8 cellular contexts compared by ENCODE assay signal in genomic region chr21:44931137-44931500, GRCh38. TPM values are rescaled to one million over a fixed set of nuclear protein-coding genes. Genes with fewer than 3 reads are reported as not detected.
DNase-seq lines count a peak whose midpoint lies in the region; ATAC-seq, FAIRE-seq and TF ChIP-seq lines count a peak whose summit lies in the region.

No MANE protein-coding gene starts in this region.

- H3K27ac ChIP-seq in WERI-Rb-1 (no peak overlapping the region), iPS-18a (ENCODE audit: low read length) (no peak overlapping the region)

- H3K9ac ChIP-seq in iPS-18a (ENCODE audit: low read length) = no peak overlapping the region

- peak overlapping the region; percentile 50 for H3K4me3 ChIP-seq in WERI-Rb-1 (ENCODE audit: low read depth, low read length)
- H3K4me3 ChIP-seq in iPS-18a (ENCODE audit: low read length) = peak overlapping the region; percentile 30

- H3K36me3 ChIP-seq in WERI-Rb-1 = no peaks in the 10 kb centered on the region
- no peaks in the 10 kb centered on the region for H3K36me3 ChIP-seq in iPS-18a (ENCODE audit: control insufficient read depth, low read depth, low read length)

- H3K27me3 ChIP-seq in WERI-Rb-1 (ENCODE audit: insufficient read depth, low read depth, severe bottlenecking) (peaks cover 46% of the 10 kb centered on the region), iPS-18a (ENCODE audit: control insufficient read depth, insufficient read depth, low read length) (peaks cover 88% of the 10 kb centered on the region)

- no peak for ATAC-seq in GM21528 (IDR thresholded peaks at IDR 0.05; ENCODE audit: low FRiP score, unreplicated experiment)

- H3K4me1 ChIP-seq in iPS-18a (ENCODE audit: control insufficient read depth, low read depth, low read length) = peaks cover 15% of the 10 kb centered on the region

- H3K9me3 ChIP-seq in WERI-Rb-1 (ENCODE audit: severe bottlenecking) = peaks cover 5% of the 10 kb centered on the region
- no peaks in the 10 kb centered on the region for H3K9me3 ChIP-seq in iPS-18a (ENCODE audit: control insufficient read depth, low read depth, low read length)

- TF ChIP-seq CTCF in WERI-Rb-1 (IDR thresholded peaks at IDR 0.05; ENCODE audit: low read depth, low read length) = no peak

- DNase-seq in AG08395 (ENCODE audit: low spot score) = peak; percentile 55
- no peak for DNase-seq in GM19239 (ENCODE audit: insufficient read length, low spot score)
- no peak for DNase-seq in WERI-Rb-1
- DNase-seq in H4 (ENCODE audit: low spot score) = no peak
- no peak for DNase-seq in inferior parietal cortex (ENCODE audit: extremely low spot score)
- no peak for DNase-seq in stimulated activated CD4-positive, alpha-beta T cell treated with anti-CD3 and anti-CD28 coated beads, Interleukin-1b, Interleukin-23, amount 100 ng/mL, for 48 hours

- peak; percentile 97 for FAIRE-seq in GM19239 (lab: Jason Lieb, UNC)

RNA-seq across cellular contexts. Expression of gene SLX9, which starts 8.7 kb away (rescaled TPM):
- 14.9 and 21.7 TPM in 2 replicates for total RNA-seq in H4 (2014; rRNA removed; shearing (Covaris generic))

RNA-seq across cellular contexts. Expression of gene ITGB2, which starts 10.4 kb away (rescaled TPM):
- 0.91 and 1.9 TPM in 2 replicates for total RNA-seq in H4 (2014; rRNA removed; shearing (Covaris generic))

RNA-seq across cellular contexts. Expression of gene PTTG1IP, which starts 57.6 kb away (rescaled TPM):
- 239 and 246 TPM in 2 replicates for total RNA-seq in H4 (2014; rRNA removed; shearing (Covaris generic))
